17 cellular contexts compared by ENCODE assay signal in genomic region chr1:175278729-175279128, GRCh38.
"Had no signal": no experiment of that assay in that cellular context is flagged by ENCODE, and none has a peak within 500 bp of the region (broad histone marks: within the 10 kb centered on the region; RNA-seq: fewer than 3 reads in every experiment).

No MANE protein-coding gene starts in this region.

- H3K27ac ChIP-seq: hepatocyte had no signal

- H3K36me3 Mint-ChIP-seq: activated naive CD4-positive, alpha-beta T cell treated with anti-CD3 and anti-CD28 coated beads, Interleukin-2, amount 50 U/mL, for 72 hours; mesothelial cell of epicardium had no signal

- H3K27me3 Mint-ChIP-seq: dendritic cell treated with granulocyte-macrophage colony-stimulating factor and Interleukin-4, amounts not matched to agents 40 ng/mL and 50 ng/mL, for 4 days had no signal

- H3K27me3 ChIP-seq: hepatocyte, tibial nerve had no signal

- H3K4me3 Mint-ChIP-seq: dendritic cell treated with granulocyte-macrophage colony-stimulating factor and Interleukin-4, amounts not matched to agents 40 ng/mL and 50 ng/mL, for 4 days; mesothelial cell of epicardium; nephron had no signal

- H3K9me3 ChIP-seq: tibial nerve had no signal

- ATAC-seq: activated CD4-positive, CD25-positive, alpha-beta regulatory T cell treated with anti-CD3 and anti-CD28 coated beads, Interleukin-2, amount 50 U/mL, for 24 hours; activated naive CD4-positive, alpha-beta T cell treated with anti-CD3 and anti-CD28 coated beads, Interleukin-2, amount 50 U/mL, for 72 hours; esophagus mucosa; left colon had no signal

- H3K27ac Mint-ChIP-seq: activated naive CD4-positive, alpha-beta T cell treated with anti-CD3 and anti-CD28 coated beads, Interleukin-2, amount 50 U/mL, for 72 hours; dendritic cell treated with granulocyte-macrophage colony-stimulating factor and Interleukin-4, amounts not matched to agents 40 ng/mL and 50 ng/mL, for 4 days; mesothelial cell of epicardium; nephron had no signal

- H3K9me3 Mint-ChIP-seq: activated naive CD4-positive, alpha-beta T cell treated with anti-CD3 and anti-CD28 coated beads, Interleukin-2, amount 50 U/mL, for 72 hours; dendritic cell treated with granulocyte-macrophage colony-stimulating factor and Interleukin-4, amounts not matched to agents 40 ng/mL and 50 ng/mL, for 4 days; nephron had no signal

- DNase-seq: activated CD4-positive, alpha-beta T cell treated with anti-CD3 and anti-CD28 coated beads, Interleukin-2, amount 50 U/mL, for 4 hours; activated gamma-delta T cell treated with Interleukin-2 at 50 U/mL for 16 hours; effector CD8-positive, alpha-beta T cell; left colon; nucleus accumbens; posterior cingulate gyrus; stimulated activated CD4-positive, alpha-beta T cell treated with anti-CD3 and anti-CD28 coated beads, Interleukin-2, amount 100 ng/mL, for 24 hours; stimulated activated naive CD4-positive, alpha-beta T cell treated with Interleukin-2 at 50 U/mL for 16 hours; T1000 had no signal

- H3K4me3 ChIP-seq: hepatocyte, tibial nerve had no signal

- H3K36me3 ChIP-seq: tibial nerve had no signal
